ENCODE assay signal across 29 cellular contexts in genomic region chr17:21459536-21459935, GRCh38.
A peak's percentile ranks its signal among the peaks of the same experiment; 100 is the strongest.
DNase-seq lines count a peak whose midpoint lies in the region; ATAC-seq, FAIRE-seq and TF ChIP-seq lines count a peak whose summit lies in the region.
"Had no signal": no experiment of that assay in that cellular context is flagged by ENCODE, and none has a peak within 500 bp of the region (broad histone marks: within the 10 kb centered on the region; RNA-seq: fewer than 3 reads in every experiment).

No MANE protein-coding gene starts in this region.

- no peaks in the 10 kb centered on the region for H3K36me3 Mint-ChIP-seq in osteocyte (ENCODE audit: unreplicated experiment)
- H3K36me3 Mint-ChIP-seq in T-cell, result no peaks in the 10 kb centered on the region
- H3K36me3 Mint-ChIP-seq: CD4-positive, alpha-beta memory T cell; CD4-positive, CD25-positive, alpha-beta regulatory T cell; CD8-positive, alpha-beta memory T cell had no signal

- H2BK120ac ChIP-seq in mesenchymal stem cell (ENCODE audit: low read depth, low read length), result no peak overlapping the region

- FAIRE-seq in HTR-8/SVneo (lab: Jason Lieb, UNC) (peak; percentile 40), bronchial epithelial cell (lab: Jason Lieb, UNC) (peak; percentile 62)
- FAIRE-seq: A204.1, GM12878, GM12892, GM18507 had no signal

- H2BK5ac ChIP-seq in mesenchymal stem cell (ENCODE audit: low read depth, low read length, poor library complexity, severe bottlenecking), result no peak overlapping the region

- peaks cover 2% of the 10 kb centered on the region for H3K27me3 ChIP-seq in bronchial epithelial cell (ENCODE audit: control insufficient read depth, insufficient read depth, low read length)
- H3K27me3 ChIP-seq in mesenchymal stem cell (ENCODE audit: control insufficient read depth in 1 of 2, insufficient read depth in 1 of 2, low read length in 2 of 2), result peaks cover 35 to 59% of the 10 kb centered on the region in 2 experiments
- H3K27me3 ChIP-seq: BE2C had no signal

- no peaks in the 10 kb centered on the region for H3K36me3 ChIP-seq in bronchial epithelial cell (ENCODE audit: control insufficient read depth, insufficient read depth, low read length)
- no peaks in the 10 kb centered on the region for H3K36me3 ChIP-seq in mesenchymal stem cell (ENCODE audit: control insufficient read depth in 1 of 2, insufficient read depth in 2 of 2, low read depth in 1 of 2, low read length in 2 of 2)
- H3K36me3 ChIP-seq: BE2C, BLaER1 had no signal

- no peak overlapping the region for H3K4me2 ChIP-seq in mesenchymal stem cell (ENCODE audit: low read length, poor library complexity, severe bottlenecking)
- H3K4me2 ChIP-seq: BLaER1 had no signal

- H3K27ac Mint-ChIP-seq in osteocyte (ENCODE audit: unreplicated experiment), result peak overlapping the region; percentile 84
- H3K27ac Mint-ChIP-seq in T-cell, result no peak overlapping the region
- H3K27ac Mint-ChIP-seq: CD4-positive, alpha-beta memory T cell had no signal

- no peak for ATAC-seq in T-cell (replicated peaks in 1 of 4)
- ATAC-seq: GM12878 had no signal

- DNase-seq in HTR-8/SVneo (ENCODE audit: insufficient read length, low spot score) (no peak), bronchial epithelial cell (ENCODE audit: low read depth) (no peak), mesenchymal stem cell (no peak), osteocyte (ENCODE audit: extremely low spot score, unreplicated experiment) (peak; percentile 67), OCI-M2 (lab: John Stamatoyannopoulos, UW; ENCODE audit: unreplicated experiment) (no peak), T-cell (no peak), superior temporal gyrus (ENCODE audit: extremely low spot score) (no peak), HT-29 (ENCODE audit: low spot score) (no peak)
- DNase-seq: 8988T; ACHN; BE2C; C1 segment of cervical spinal cord; CD4-positive, alpha-beta memory T cell; CD4-positive, CD25-positive, alpha-beta regulatory T cell; CD8-positive, alpha-beta memory T cell; COR-L47; DMS 273 treated with DMSO at 0.1 percent for 48 hours; DMS153; DMS53; DMS79; DND-41; EL; GDM1 had no signal

- no peaks in the 10 kb centered on the region for H3K9me3 ChIP-seq in mesenchymal stem cell (ENCODE audit: control insufficient read depth, low read length)
- H3K9me3 ChIP-seq: BE2C, BLaER1 had no signal

- no peak overlapping the region for H3K27ac ChIP-seq in mesenchymal stem cell (ENCODE audit: low read length, poor library complexity, severe bottlenecking)
- H3K27ac ChIP-seq: BLaER1 had no signal

- no peak overlapping the region for H2BK12ac ChIP-seq in mesenchymal stem cell (ENCODE audit: low read length in 2 of 2)

- CTCF ChIA-PET in T-cell (lab: Charles Lee), result interaction anchor here in 1 of 2 donors (1.0 kb wide), 1 partner anchor 716 kb away, joined by 3 read pairs; no protein-coding TSS in a partner anchor

- peaks cover 53% of the 10 kb centered on the region for H3K4me1 Mint-ChIP-seq in osteocyte (ENCODE audit: unreplicated experiment)
- H3K4me1 Mint-ChIP-seq in T-cell, result peaks cover 25 to 30% (median 27%) of the 10 kb centered on the region in 3 donors

- no peak for TF ChIP-seq CTCF in bronchial epithelial cell (IDR thresholded peaks at IDR 0.05; ENCODE audit: insufficient read depth, low read length, severe bottlenecking)
- no peak for TF ChIP-seq CTCF in osteocyte (IDR thresholded peaks at IDR 0.05)

- no peak overlapping the region for H3K4me3 Mint-ChIP-seq in osteocyte (ENCODE audit: unreplicated experiment)
- H3K4me3 Mint-ChIP-seq in T-cell, result no peak overlapping the region
- H3K4me3 Mint-ChIP-seq: CD14-positive monocyte; CD4-positive, CD25-positive, alpha-beta regulatory T cell; CD8-positive, alpha-beta memory T cell had no signal

- H3K14ac ChIP-seq in mesenchymal stem cell (ENCODE audit: low read length in 2 of 2), result no peak overlapping the region

- H3K27me3 Mint-ChIP-seq in osteocyte (ENCODE audit: unreplicated experiment) (peaks cover 5% of the 10 kb centered on the region), T-cell (peaks cover 15 to 17% of the 10 kb centered on the region in 2 donors)
- H3K27me3 Mint-ChIP-seq: CD4-positive, CD25-positive, alpha-beta regulatory T cell had no signal

- POLR2A ChIA-PET in T-cell (lab: Charles Lee), result interaction anchor here in 1 of 2 donors (0.6 kb wide), 1 partner anchor 54 kb away, joined by 4 read pairs; no protein-coding TSS in a partner anchor

- peak overlapping the region; percentile 15 for H2BK15ac ChIP-seq in mesenchymal stem cell (ENCODE audit: low read depth, poor library complexity, severe bottlenecking)

- no peak overlapping the region for H4K8ac ChIP-seq in mesenchymal stem cell (ENCODE audit: low read length)

- H3K79me1 ChIP-seq in mesenchymal stem cell (replicated peaks; ENCODE audit: low read length, poor library complexity, severe bottlenecking), result no peaks in the 10 kb centered on the region

- no peak overlapping the region for H3K18ac ChIP-seq in mesenchymal stem cell (ENCODE audit: low read depth in 1 of 2, low read length in 2 of 2)

- H2AK5ac ChIP-seq in mesenchymal stem cell (ENCODE audit: low read length, severe bottlenecking), result no peak overlapping the region

- H3K4me3 ChIP-seq in bronchial epithelial cell (ENCODE audit: low read depth, low read length) (no peak overlapping the region), mesenchymal stem cell (ENCODE audit: insufficient read depth in 1 of 2, low read depth in 1 of 2, low read length in 2 of 2) (no peak overlapping the region)
- H3K4me3 ChIP-seq: BLaER1, GM12878 had no signal

- peaks cover 17% of the 10 kb centered on the region for H3K4me1 ChIP-seq in mesenchymal stem cell (ENCODE audit: control insufficient read depth, insufficient read depth, low read depth, low read length)
- H3K4me1 ChIP-seq: BE2C had no signal

- peak overlapping the region; percentile 48 for H4K91ac ChIP-seq in mesenchymal stem cell (ENCODE audit: low read length)

- H3K9ac ChIP-seq in mesenchymal stem cell (ENCODE audit: low read length), result no peak overlapping the region
- H3K9ac ChIP-seq: BLaER1 had no signal

- H3K9me3 Mint-ChIP-seq in osteocyte (ENCODE audit: unreplicated experiment) (no peaks in the 10 kb centered on the region), T-cell (no peaks in the 10 kb centered on the region)
- H3K9me3 Mint-ChIP-seq: CD8-positive, alpha-beta memory T cell had no signal

- no peak overlapping the region for H3K23ac ChIP-seq in mesenchymal stem cell (ENCODE audit: low read length in 2 of 2)

- H3K4ac ChIP-seq in mesenchymal stem cell (ENCODE audit: low read depth in 1 of 2, low read length in 2 of 2), result no peak overlapping the region

- H2AFZ ChIP-seq in mesenchymal stem cell (ENCODE audit: low read depth, low read length), result no peak overlapping the region

- WGBS in mesenchymal stem cell, result 83% methylated on average over 8 of the region's 8 CpGs
